ENCODE assay signal across 20 cellular contexts in genomic region chr3:166498439-166498838, GRCh38.
"Had no signal": no experiment of that assay in that cellular context is flagged by ENCODE, and none has a peak within 500 bp of the region (broad histone marks: within the 10 kb centered on the region; RNA-seq: fewer than 3 reads in every experiment).

No MANE protein-coding gene starts in this region.

- H2AFZ ChIP-seq: parathyroid adenoma had no signal

- ATAC-seq: activated naive CD4-positive, alpha-beta T cell treated with anti-CD3 and anti-CD28 coated beads, Interleukin-2, amount 50 U/mL, for 72 hours; effector memory CD8-positive, alpha-beta T cell; foreskin keratinocyte; left lobe of liver; stimulated activated effector memory CD8-positive, alpha-beta T cell treated with anti-CD3 and anti-CD28 coated beads, Interleukin-12 subunit alpha, Interleukin-12 subunit beta, amount 100 ng/mL, for 72 hours had no signal

- H3K9me3 ChIP-seq: adrenal gland, sigmoid colon, testis, upper lobe of left lung had no signal

- H3K4me1 ChIP-seq: adrenal gland, foreskin keratinocyte, parathyroid adenoma, sigmoid colon, testis, upper lobe of left lung had no signal

- DNase-seq: activated CD4-positive, alpha-beta T cell treated with anti-CD3 and anti-CD28 coated beads, Interleukin-2, amount 50 U/mL, for 4 hours; activated gamma-delta T cell; adrenal gland; effector memory CD8-positive, alpha-beta T cell; glutamatergic neuron; hypothalamus; islet precursor cell; midbrain; sigmoid colon; stimulated activated CD4-positive, alpha-beta T cell treated with anti-CD3 and anti-CD28 coated beads, Interleukin-4, amount 100 ng/mL, for 24 hours; testis; upper lobe of left lung; WERI-Rb-1 had no signal

- H3K79me2 ChIP-seq: parathyroid adenoma had no signal

- H3K4me3 ChIP-seq: adrenal gland, cardiac muscle cell, lung, sigmoid colon, testis, upper lobe of left lung had no signal

- H3K9ac ChIP-seq: parathyroid adenoma had no signal

- H3K36me3 ChIP-seq: adrenal gland, cardiac muscle cell, sigmoid colon, upper lobe of left lung, WERI-Rb-1 had no signal

- H3K27ac ChIP-seq: adrenal gland, cardiac muscle cell, foreskin keratinocyte, parathyroid adenoma, sigmoid colon, testis, upper lobe of left lung, WERI-Rb-1 had no signal

- H3K27me3 ChIP-seq: adrenal gland, cardiac muscle cell, foreskin keratinocyte, sigmoid colon, testis, upper lobe of left lung had no signal
